ENCODE assay signal across 8 cellular contexts in genomic region chr10:15370741-15371701, GRCh38. TPM values are rescaled to one million over a fixed set of nuclear protein-coding genes. Genes with fewer than 3 reads are reported as not detected.
DNase-seq lines count a peak whose midpoint lies in the region; ATAC-seq lines count a peak whose summit lies in the region.

FAM171A1 (minus strand) TSS chr10:15371289; CDS start chr10:15371052, 237 bp downstream.

- H3K27ac Mint-ChIP-seq in IgD-negative memory B cell: no peak within 1 kb of the TSS
- H3K27ac Mint-ChIP-seq in activated CD4-positive, alpha-beta T cell treated with anti-CD3 and anti-CD28 coated beads for 36 hours: peak within 1 kb of the TSS; percentile 68

- H3K36me3 Mint-ChIP-seq in IgD-negative memory B cell: no peaks in the 10 kb centered on the region
- H3K36me3 Mint-ChIP-seq in activated CD4-positive, alpha-beta T cell treated with anti-CD3 and anti-CD28 coated beads for 36 hours (ENCODE audit: low read depth): no peaks in the 10 kb centered on the region

- peak; percentile 50 for ATAC-seq in GM19035 (IDR thresholded peaks at IDR 0.05; ENCODE audit: unreplicated experiment)
- peak; percentile 82 for ATAC-seq in activated CD4-positive, alpha-beta T cell treated with anti-CD3 and anti-CD28 coated beads for 36 hours

- POLR2A ChIA-PET in activated CD4-positive, alpha-beta T cell treated with anti-CD3 and anti-CD28 coated beads for 36 hours (lab: Charles Lee): no interaction called here

- peak within 1 kb of the TSS; percentile 46 to 90 (median 74) for H3K4me3 Mint-ChIP-seq in IgD-negative memory B cell
- H3K4me3 Mint-ChIP-seq in activated CD4-positive, alpha-beta T cell treated with anti-CD3 and anti-CD28 coated beads for 36 hours: peak within 1 kb of the TSS; percentile 67

- peaks cover 0 to 8% (median 8%) of the 10 kb centered on the region in 3 donors for H3K4me1 Mint-ChIP-seq in IgD-negative memory B cell
- peaks cover 16% of the 10 kb centered on the region for H3K4me1 Mint-ChIP-seq in activated CD4-positive, alpha-beta T cell treated with anti-CD3 and anti-CD28 coated beads for 36 hours

- CTCF ChIA-PET in activated CD4-positive, alpha-beta T cell treated with anti-CD3 and anti-CD28 coated beads for 36 hours (lab: Charles Lee): interaction anchor here (0.6 to 1.0 kb wide), 5 partner anchors 12 to 1859 kb away, joined by 3 read pairs; no protein-coding TSS in a partner anchor

- peaks cover 0 to 4% (median 0%) of the 10 kb centered on the region in 3 donors for H3K9me3 Mint-ChIP-seq in IgD-negative memory B cell
- H3K9me3 Mint-ChIP-seq in activated CD4-positive, alpha-beta T cell treated with anti-CD3 and anti-CD28 coated beads for 36 hours (ENCODE audit: low read depth): no peaks in the 10 kb centered on the region

- peaks cover 41% of the 10 kb centered on the region for H3K27me3 Mint-ChIP-seq in IgD-negative memory B cell
- H3K27me3 Mint-ChIP-seq in activated CD4-positive, alpha-beta T cell treated with anti-CD3 and anti-CD28 coated beads for 36 hours: peaks cover 14% of the 10 kb centered on the region

- intact Hi-C loops in activated CD4-positive, alpha-beta T cell treated with anti-CD3 and anti-CD28 coated beads for 36 hours (cut with DNase I, micrococcal nuclease): loop anchor here (1.0 to 10.0 kb wide), 9 partner anchors 119 to 380 kb away; partner anchors contain the start of genes RPP38 (in 2 of the 2) and NMT2 (in 1 of the 2)

- DNase-seq in AG08396 (ENCODE audit: low spot score): peak; percentile 88
- peak; percentile 85 for DNase-seq in activated CD4-positive, alpha-beta T cell treated with anti-CD3 and anti-CD28 coated beads for 36 hours
- peak; percentile 28 for DNase-seq in cerebellar cortex (ENCODE audit: low spot score)
- DNase-seq in kidney glomerular epithelial cell (lab: John Stamatoyannopoulos, UW): peak; percentile 28
- peak; percentile 75 for DNase-seq in stimulated activated CD4-positive, alpha-beta T cell treated with anti-CD3 and anti-CD28 coated beads, Interleukin-15, amount 100 ng/mL, for 24 hours
- DNase-seq in NCI-H2107 treated with DMSO at 0.1 percent for 48 hours (lab: John Stamatoyannopoulos, UW; ENCODE audit: unreplicated experiment): no peak

RNA-seq across cellular contexts. Expression of gene FAM171A1, which starts in this region (rescaled TPM):
- 0.36 TPM for polyA plus RNA-seq in IgD-negative memory B cell
- total RNA-seq in activated CD4-positive, alpha-beta T cell treated with anti-CD3 and anti-CD28 coated beads for 36 hours: 1 to 10 TPM; 4.1 to 5.8 TPM
